1 cellular context compared by ENCODE assay signal in genomic region chr6:84718421-84718955, GRCh38. TPM values are rescaled to one million over a fixed set of nuclear protein-coding genes. Genes with fewer than 3 reads are reported as not detected.
"Had no signal": no experiment of that assay in that cellular context is flagged by ENCODE, and none has a peak within 500 bp of the region (broad histone marks: within the 10 kb centered on the region; RNA-seq: fewer than 3 reads in every experiment).

No MANE protein-coding gene starts in this region.

RNA-seq across cellular contexts. Expression of gene TBX18, which starts 45.9 kb away (rescaled TPM):
- total RNA-seq: natural killer cell treated with Interleukin-12 subunit alpha and Interleukin-12 subunit beta and Interleukin-15 and Interleukin-18, amount 100 ng/mL, for 72 hours had no signal
